In the genomic region with DNA sequence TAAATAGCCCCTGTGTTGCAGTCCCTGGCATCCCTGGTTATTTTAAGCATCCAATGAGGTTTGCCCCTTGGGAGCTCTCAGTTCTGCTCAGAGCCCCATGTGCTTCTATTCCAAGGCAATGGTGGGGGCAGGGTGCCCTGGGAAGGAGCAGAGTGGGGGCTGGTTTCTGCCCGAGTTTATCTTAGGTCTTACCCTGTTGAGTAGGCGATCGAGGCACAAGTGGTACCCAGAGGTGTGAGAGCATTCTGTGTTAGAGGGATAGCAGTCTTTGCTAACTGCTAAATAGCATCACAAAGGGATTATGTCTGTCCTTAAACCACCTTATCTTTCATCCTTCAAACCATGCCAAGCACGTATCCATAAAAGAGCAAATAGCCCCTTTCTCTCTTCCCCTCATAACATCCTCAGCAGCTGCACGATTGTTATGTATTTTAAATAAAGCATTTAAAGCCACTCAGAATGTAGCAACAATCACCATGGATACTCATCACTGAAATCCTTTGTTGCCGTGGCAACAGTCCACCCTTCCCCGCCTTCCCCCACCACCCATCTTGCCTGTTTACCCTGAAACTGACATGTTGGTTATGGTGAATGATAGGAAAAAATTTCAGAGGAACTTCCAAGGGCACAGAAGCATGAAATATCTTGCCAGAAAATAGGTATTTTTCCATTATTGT, we compare ENCODE assay signal across 22 cellular contexts.
DNase-seq lines count a peak whose midpoint lies in the region; ATAC-seq and TF ChIP-seq lines count a peak whose summit lies in the region.
"Had no signal": no experiment of that assay in that cellular context is flagged by ENCODE, and none has a peak within 500 bp of the region (broad histone marks: within the 10 kb centered on the region; RNA-seq: fewer than 3 reads in every experiment).

No MANE protein-coding gene starts in this region.

- H3K36me3 Mint-ChIP-seq in neural crest cell (ENCODE audit: low read depth): no peaks in the 10 kb centered on the region
- H3K36me3 Mint-ChIP-seq: mesothelial cell of epicardium had no signal

- H3K27me3 Mint-ChIP-seq in neural crest cell (ENCODE audit: low read depth): peaks cover 5% of the 10 kb centered on the region

- H3K9me3 ChIP-seq in WERI-Rb-1 (ENCODE audit: severe bottlenecking): no peaks in the 10 kb centered on the region
- H3K9me3 ChIP-seq: ascending aorta, psoas muscle, SK-N-SH, transverse colon had no signal

- in situ Hi-C loops in G401 (cut with HindIII; ENCODE audit: low sequenced_read_pairs): no loop called here

- peaks cover 1% of the 10 kb centered on the region for H3K9me3 Mint-ChIP-seq in neural crest cell
- H3K9me3 Mint-ChIP-seq: activated T-cell treated with anti-CD3 and anti-CD28 coated beads, Interleukin-2, amount 50 U/mL, for 72 hours had no signal

- ATAC-seq in GM21447 (IDR thresholded peaks at IDR 0.05; ENCODE audit: unreplicated experiment): no peak
- ATAC-seq: activated T-cell treated with anti-CD3 and anti-CD28 coated beads, Interleukin-2, amount 50 U/mL, for 72 hours; psoas muscle had no signal

- H3K4me3 Mint-ChIP-seq in neural crest cell: no peak overlapping the region
- H3K4me3 Mint-ChIP-seq: activated T-cell treated with anti-CD3 and anti-CD28 coated beads, Interleukin-2, amount 50 U/mL, for 72 hours; endodermal cell; mesothelial cell of epicardium had no signal

- H3K27me3 ChIP-seq in WERI-Rb-1 (ENCODE audit: insufficient read depth, low read depth, severe bottlenecking): peaks cover 83% of the 10 kb centered on the region
- H3K27me3 ChIP-seq: ascending aorta had no signal

- H3K4me1 Mint-ChIP-seq in neural crest cell: peaks cover 7% of the 10 kb centered on the region
- H3K4me1 Mint-ChIP-seq: endodermal cell, mesothelial cell of epicardium had no signal

- H3K27ac Mint-ChIP-seq in neural crest cell (ENCODE audit: unreplicated experiment): peak overlapping the region; percentile 45
- H3K27ac Mint-ChIP-seq: activated T-cell treated with anti-CD3 and anti-CD28 coated beads, Interleukin-2, amount 50 U/mL, for 72 hours; endodermal cell; mesothelial cell of epicardium had no signal

- H3K4me3 ChIP-seq in WERI-Rb-1 (ENCODE audit: low read depth, low read length): no peak overlapping the region
- H3K4me3 ChIP-seq: ascending aorta, PC-9, psoas muscle, transverse colon had no signal

- no peaks in the 10 kb centered on the region for H3K36me3 ChIP-seq in WERI-Rb-1
- H3K36me3 ChIP-seq: ascending aorta, transverse colon had no signal

- peak; percentile 9 for DNase-seq in G401 (ENCODE audit: low spot score)
- DNase-seq in NCI-H1417 treated with DMSO at 0.1 percent for 48 hours (lab: John Stamatoyannopoulos, UW): peak; percentile 11
- DNase-seq in NCI-H748 treated with DMSO at 0.1 percent for 48 hours (lab: John Stamatoyannopoulos, UW): peak; percentile 65
- no peak for DNase-seq in neural crest cell (ENCODE audit: low read depth, low spot score)
- no peak for DNase-seq in HT-29 (ENCODE audit: low spot score)
- DNase-seq in WERI-Rb-1: no peak
- no peak for DNase-seq in stimulated activated CD4-positive, alpha-beta T cell treated with anti-CD3 and anti-CD28 coated beads, Interleukin-2, amount 100 ng/mL, for 48 hours
- DNase-seq: activated CD4-positive, CD25-positive, alpha-beta regulatory T cell; activated T-cell treated with anti-CD3 and anti-CD28 coated beads, Interleukin-2, amount 50 U/mL, for 72 hours; DMS79; endodermal cell; GDM1; MV-4-11; NCI-H1930; PC-9; psoas muscle; SK-N-SH; stimulated activated CD4-positive, alpha-beta T cell treated with anti-CD3 and anti-CD28 coated beads, Interleukin-4, amount 100 ng/mL, for 24 hours; transverse colon had no signal

- H3K27ac ChIP-seq in WERI-Rb-1: no peak overlapping the region
- H3K27ac ChIP-seq: ascending aorta, PC-9, psoas muscle, transverse colon had no signal

- TF ChIP-seq CTCF in neural crest cell (conservative IDR thresholded peaks at IDR 0.05) (no peak), WERI-Rb-1 (IDR thresholded peaks at IDR 0.05; ENCODE audit: low read depth, low read length) (no peak)

Comparison
In these comparisons a context has a peak if more than half of its experiments do, and no peak if none do; other contexts are left out.
1. DNase-seq: peak in G401 (single experiment), NCI-H1417 treated with DMSO at 0.1 percent for 48 hours (single experiment) and NCI-H748 treated with DMSO at 0.1 percent for 48 hours (single experiment); none in neural crest cell (single experiment), HT-29 (single experiment), WERI-Rb-1 (single experiment) and stimulated activated CD4-positive, alpha-beta T cell treated with anti-CD3 and anti-CD28 coated beads, Interleukin-2, amount 100 ng/mL, for 48 hours (0 of 2).